Comparison of ENCODE assay signal across 11 cellular contexts in genomic region chr12:27840229-27840999, GRCh38.
DNase-seq lines count a peak whose midpoint lies in the region; ATAC-seq and TF ChIP-seq lines count a peak whose summit lies in the region.
"Had no signal": no experiment of that assay in that cellular context is flagged by ENCODE, and none has a peak within 500 bp of the region (broad histone marks: within the 10 kb centered on the region; RNA-seq: fewer than 3 reads in every experiment).

No MANE protein-coding gene starts in this region.

- H2AFZ ChIP-seq in OCI-LY3 (ENCODE audit: low read depth, low read length): peak overlapping the region; percentile 40

- H3K79me2 ChIP-seq in OCI-LY3 (ENCODE audit: low read length) (no peaks in the 10 kb centered on the region), mesendoderm (ENCODE audit: control insufficient read depth, insufficient read depth, low read length) (no peaks in the 10 kb centered on the region)

- H3K27ac ChIP-seq in C4-2B: no peak overlapping the region
- 0 out of 2 replicates have a peak overlapping the region, but pooled peaks have one; percentile 3 for H3K27ac ChIP-seq in HEK293 (ENCODE audit: extremely low read depth, low read depth, low read length)
- peak overlapping the region; percentile 23 for H3K27ac ChIP-seq in OCI-LY3 (ENCODE audit: low read length)
- H3K27ac ChIP-seq in esophagus muscularis mucosa (replicated peaks in 1 of 4): no peak overlapping the region
- H3K27ac ChIP-seq in mesendoderm (ENCODE audit: low read depth, low read length): no peak overlapping the region
- H3K27ac ChIP-seq: ovary had no signal

- H2BK15ac ChIP-seq in mesendoderm (replicated peaks; ENCODE audit: low read depth): no peak overlapping the region

- no peak overlapping the region for H4K5ac ChIP-seq in mesendoderm (ENCODE audit: low read length)

- no peak for DNase-seq in esophagus muscularis mucosa (ENCODE audit: extremely low spot score)
- no peak for DNase-seq in mesendoderm
- DNase-seq in effector CD8-positive, alpha-beta T cell (lab: John Stamatoyannopoulos, UW): no peak
- DNase-seq in activated naive CD4-positive, alpha-beta T cell (lab: John Stamatoyannopoulos, UW): no peak
- DNase-seq: activated CD4-positive, alpha-beta T cell treated with anti-CD3 and anti-CD28 coated beads for 36 hours; amniotic stem cell; ovary had no signal

- H3K9me3 ChIP-seq in HEK293 (ENCODE audit: control insufficient read depth, insufficient read depth, low read depth, low read length) (no peaks in the 10 kb centered on the region), OCI-LY3 (ENCODE audit: insufficient read depth, low read length) (no peaks in the 10 kb centered on the region), esophagus muscularis mucosa (no peaks in the 10 kb centered on the region)
- H3K9me3 ChIP-seq: ovary had no signal

- H3K4me2 ChIP-seq in OCI-LY3 (ENCODE audit: low read length) (peak overlapping the region; percentile 49), mesendoderm (ENCODE audit: low read length) (no peak overlapping the region)

- TF ChIP-seq POLR2A in esophagus muscularis mucosa (IDR thresholded peaks at IDR 0.05; ENCODE audit: low read depth): no peak

- H3K56ac ChIP-seq in mesendoderm (ENCODE audit: low read length): no peak overlapping the region

- H2BK120ac ChIP-seq in mesendoderm (ENCODE audit: low read depth, low read length): no peak overlapping the region

- H3K36me3 ChIP-seq in HEK293 (ENCODE audit: control insufficient read depth in 2 of 2, insufficient read depth in 1 of 2, low read length in 2 of 2): no peaks in the 10 kb centered on the region
- H3K36me3 ChIP-seq in OCI-LY3 (replicated peaks; ENCODE audit: low read depth, low read length): no peaks in the 10 kb centered on the region
- no peaks in the 10 kb centered on the region for H3K36me3 ChIP-seq in esophagus muscularis mucosa
- no peaks in the 10 kb centered on the region for H3K36me3 ChIP-seq in mesendoderm (ENCODE audit: control insufficient read depth, insufficient read depth, low read length)
- H3K36me3 ChIP-seq: ovary had no signal

- no peak overlapping the region for H2AK5ac ChIP-seq in mesendoderm (ENCODE audit: low read length)

- no peaks in the 10 kb centered on the region for H3K79me1 ChIP-seq in mesendoderm (ENCODE audit: low read length)

- 73% methylated on average over 3 of the region's 3 CpGs for WGBS in esophagus muscularis mucosa
- no CpG with 5 or more reads among the region's 3 CpGs for WGBS in mesendoderm (ENCODE audit: extremely low coverage, insufficient coverage, low lambda C conversion rate)

- H3K4me1 ChIP-seq in HEK293 (ENCODE audit: control insufficient read depth, insufficient read depth, low read length) (no peaks in the 10 kb centered on the region; the same call in 1 of the 2 replicates), OCI-LY3 (ENCODE audit: low read length) (peaks cover 35% of the 10 kb centered on the region), esophagus muscularis mucosa (peaks cover 0 to 3% (median 1%) of the 10 kb centered on the region in 4 donors), mesendoderm (ENCODE audit: control insufficient read depth, low read depth, low read length) (no peaks in the 10 kb centered on the region)

- POLR2A ChIA-PET in HEK293 (lab: Yijun Ruan, JAX): no interaction called here

- CTCF ChIA-PET in HEK293 (lab: Yijun Ruan, JAX): no interaction called here

- H3K27me3 ChIP-seq in OCI-LY3 (ENCODE audit: low read depth, low read length) (no peaks in the 10 kb centered on the region), esophagus muscularis mucosa (no peaks in the 10 kb centered on the region), mesendoderm (ENCODE audit: insufficient read depth, low read length, poor library complexity) (no peaks in the 10 kb centered on the region)
- H3K27me3 ChIP-seq: ovary had no signal

- H2BK5ac ChIP-seq in mesendoderm (ENCODE audit: low read length): no peak overlapping the region

- no peak overlapping the region for H3K4me3 ChIP-seq in HEK293 (ENCODE audit: low read depth, low read length)
- no peak overlapping the region for H3K4me3 ChIP-seq in OCI-LY3 (ENCODE audit: low read length)
- H3K4me3 ChIP-seq in esophagus muscularis mucosa: no peak overlapping the region
- no peak overlapping the region for H3K4me3 ChIP-seq in mesendoderm (ENCODE audit: low read length)
- H3K4me3 ChIP-seq: ovary had no signal

- no peaks in the 10 kb centered on the region for H4K20me1 ChIP-seq in OCI-LY3 (ENCODE audit: insufficient read depth, low read length)

- H3K4ac ChIP-seq in mesendoderm (ENCODE audit: low read depth, low read length): no peak overlapping the region

- intact Hi-C loops in esophagus muscularis mucosa (cut with DNase I): no loop called here

- H4K8ac ChIP-seq in mesendoderm (ENCODE audit: low read depth, low read length): no peak overlapping the region

- ATAC-seq in GM21717 (IDR thresholded peaks at IDR 0.05; ENCODE audit: unreplicated experiment): no peak
- ATAC-seq: activated CD4-positive, alpha-beta T cell treated with anti-CD3 and anti-CD28 coated beads for 36 hours had no signal

- H3K18ac ChIP-seq in mesendoderm (ENCODE audit: low read length): no peak overlapping the region

- TF ChIP-seq CTCF in C4-2B (conservative IDR thresholded peaks at IDR 0.05) (peak; percentile 84), HEK293 (tag by site-specific recombination; IDR thresholded peaks at IDR 0.05) (no peak), OCI-LY3 (IDR thresholded peaks at IDR 0.05; ENCODE audit: low read depth, low read length) (peak; percentile 37; the same call in 1 of the 2 replicates), esophagus muscularis mucosa (IDR thresholded peaks at IDR 0.05) (peak in 2 of 3 experiments; percentile 26 to 28)

- TF ChIP-seq EP300 in esophagus muscularis mucosa (IDR thresholded peaks at IDR 0.05): no peak

- H3K9ac ChIP-seq in OCI-LY3 (ENCODE audit: low read length): peak overlapping the region; percentile 12; the same call in 1 of the 2 replicates
- H3K9ac ChIP-seq in mesendoderm (ENCODE audit: low read length): no peak overlapping the region

- H3K23ac ChIP-seq in mesendoderm (ENCODE audit: low read length): no peak overlapping the region

TF ChIP-seq in HEK293, 187 proteins besides CTCF, POLR2A, EP300 and RAD21 (continues in another document):
- no peak for TF ChIP-seq ZNF513 (tag by site-specific recombination; IDR thresholded peaks at IDR 0.05)
- no peak for TF ChIP-seq ZNF510 (tag by site-specific recombination; IDR thresholded peaks at IDR 0.05; ENCODE audit: insufficient replicate concordance)
- TF ChIP-seq ZNF280D (tag by site-specific recombination; IDR thresholded peaks at IDR 0.05): no peak
- no peak for TF ChIP-seq ZNF423 (tag by site-specific recombination; IDR thresholded peaks at IDR 0.05)
- TF ChIP-seq ZNF211 (tag by site-specific recombination; IDR thresholded peaks at IDR 0.05; ENCODE audit: low read depth): no peak
- no peak for TF ChIP-seq ZNF639 (tag by site-specific recombination; IDR thresholded peaks at IDR 0.05)
- no peak for TF ChIP-seq TCF7L2 (IDR thresholded peaks at IDR 0.05; ENCODE audit: borderline replicate concordance, low read depth, low read length)
- no peak for TF ChIP-seq ZNF223 (tag by site-specific recombination; IDR thresholded peaks at IDR 0.05)
- TF ChIP-seq ZFP41 (tag by site-specific recombination; IDR thresholded peaks at IDR 0.05; ENCODE audit: borderline replicate concordance): no peak

Comparison
In these comparisons a context has a peak if more than half of its experiments do, and no peak if none do; other contexts are left out.
1. H3K27ac ChIP-seq: peak in HEK293 (single experiment) and OCI-LY3 (single experiment); none in C4-2B (single experiment), esophagus muscularis mucosa (0 of 4) and mesendoderm (single experiment).